ENCODE assay signal across 19 cellular contexts in genomic region chr2:64157792-64158191, GRCh38. TPM values are rescaled to one million over a fixed set of nuclear protein-coding genes. Genes with fewer than 3 reads are reported as not detected.
DNase-seq lines count a peak whose midpoint lies in the region; ATAC-seq, FAIRE-seq and TF ChIP-seq lines count a peak whose summit lies in the region.
"Had no signal": no experiment of that assay in that cellular context is flagged by ENCODE, and none has a peak within 500 bp of the region (broad histone marks: within the 10 kb centered on the region; RNA-seq: fewer than 3 reads in every experiment).

No MANE protein-coding gene starts in this region.

- H3K27ac Mint-ChIP-seq in neural progenitor cell (no peak overlapping the region), GM23338 (no peak overlapping the region)

- TF ChIP-seq POLR2A in body of pancreas (IDR thresholded peaks at IDR 0.05) = no peak

- dilution Hi-C loops in keratinocyte (cut with MboI; ENCODE audit: extremely low pct_ligation_motif_present, low sequenced_read_pairs) = no loop called here

- FAIRE-seq in keratinocyte (lab: Jason Lieb, UNC) = no peak
- FAIRE-seq: GM12878 had no signal

- no peaks in the 10 kb centered on the region for H3K79me2 ChIP-seq in keratinocyte (ENCODE audit: control insufficient read depth, insufficient read depth, low read length)
- H3K79me2 ChIP-seq in neural progenitor cell (ENCODE audit: low read depth) = no peaks in the 10 kb centered on the region
- no peaks in the 10 kb centered on the region for H3K79me2 ChIP-seq in GM23338 (replicated peaks; ENCODE audit: insufficient read depth)

- no peaks in the 10 kb centered on the region for H3K9me3 ChIP-seq in body of pancreas
- H3K9me3 ChIP-seq in keratinocyte (ENCODE audit: control insufficient read depth, low read depth, low read length) = no peaks in the 10 kb centered on the region
- no peaks in the 10 kb centered on the region for H3K9me3 ChIP-seq in neural progenitor cell (ENCODE audit: low read depth)

- H3K4me2 ChIP-seq in keratinocyte (ENCODE audit: control insufficient read depth, extremely low read depth, insufficient read depth, low read depth, low read length) (peak overlapping the region; percentile 9), neural progenitor cell (no peak overlapping the region), GM23338 (no peak overlapping the region)
- H3K4me2 ChIP-seq: BLaER1 treated with 17β-estradiol and CSF1 and Interleukin-3, amounts not matched to agents 10 nM and 100 nM had no signal

- H3K27me3 Mint-ChIP-seq in neural progenitor cell (ENCODE audit: insufficient read depth, low read depth) (peaks cover 5% of the 10 kb centered on the region), GM23338 (ENCODE audit: insufficient read depth, low read depth, poor library complexity) (no peaks in the 10 kb centered on the region)

- no peak overlapping the region for H3K9ac ChIP-seq in keratinocyte (ENCODE audit: control insufficient read depth, extremely low read depth, insufficient read depth, low read length)
- H3K9ac ChIP-seq in neural progenitor cell = no peak overlapping the region
- H3K9ac ChIP-seq: BLaER1 treated with 17β-estradiol and CSF1 and Interleukin-3, amounts not matched to agents 10 nM and 100 nM had no signal

- H4K20me1 ChIP-seq in keratinocyte (ENCODE audit: control insufficient read depth, extremely low read depth, insufficient read depth, low read length) (no peaks in the 10 kb centered on the region), neural progenitor cell (ENCODE audit: low read depth) (no peaks in the 10 kb centered on the region), GM23338 (replicated peaks; ENCODE audit: insufficient read depth) (no peaks in the 10 kb centered on the region)
- H4K20me1 ChIP-seq: BLaER1 treated with 17β-estradiol and CSF1 and Interleukin-3, amounts not matched to agents 10 nM and 100 nM had no signal

- no peaks in the 10 kb centered on the region for H3K9me2 ChIP-seq in GM23338 (ENCODE audit: insufficient read depth)

- no peaks in the 10 kb centered on the region for H3K27me3 ChIP-seq in body of pancreas
- no peaks in the 10 kb centered on the region for H3K27me3 ChIP-seq in keratinocyte (ENCODE audit: control insufficient read depth, extremely low read depth, insufficient read depth, low read length)
- H3K27me3 ChIP-seq in neural progenitor cell = no peaks in the 10 kb centered on the region
- no peaks in the 10 kb centered on the region for H3K27me3 ChIP-seq in GM23338 (ENCODE audit: insufficient read depth)
- H3K27me3 ChIP-seq: BLaER1 treated with 17β-estradiol and CSF1 and Interleukin-3, amounts not matched to agents 10 nM and 100 nM had no signal

- H3K36me3 ChIP-seq in body of pancreas (replicated peaks in 1 of 2; ENCODE audit: insufficient read depth in 1 of 2, low read depth in 2 of 2) (no peaks in the 10 kb centered on the region), keratinocyte (ENCODE audit: control insufficient read depth in 2 of 2, extremely low read depth in 1 of 2, insufficient read depth in 2 of 2, low read length in 2 of 2) (no peaks in the 10 kb centered on the region), neural progenitor cell (no peaks in the 10 kb centered on the region), GM23338 (ENCODE audit: insufficient read depth) (no peaks in the 10 kb centered on the region)
- H3K36me3 ChIP-seq: BLaER1 treated with 17β-estradiol and CSF1 and Interleukin-3, amounts not matched to agents 10 nM and 100 nM had no signal

- H2AFZ ChIP-seq in keratinocyte (ENCODE audit: control insufficient read depth, low read length) (no peak overlapping the region), neural progenitor cell (replicated peaks) (no peak overlapping the region), GM23338 (no peak overlapping the region)

- peak; percentile 14 for DNase-seq in DMS 273 (lab: John Stamatoyannopoulos, UW; ENCODE audit: unreplicated experiment)
- DNase-seq in DMS 273 treated with DMSO at 0.1 percent for 48 hours (lab: John Stamatoyannopoulos, UW) = no peak
- peak; percentile 41 to 69 (median 54) for DNase-seq in body of pancreas
- DNase-seq in keratinocyte (ENCODE audit: low read depth, low spot score) = no peak
- DNase-seq in sciatic nerve (ENCODE audit: low spot score) = no peak
- no peak for DNase-seq in neural progenitor cell (ENCODE audit: low spot score)
- no peak for DNase-seq in GM23338 (ENCODE audit: low spot score)
- DNase-seq: activated CD4-positive, alpha-beta T cell treated with anti-CD3 and anti-CD28 coated beads for 48 hours; activated effector memory CD4-positive, alpha-beta T cell treated with anti-CD3 and anti-CD28 coated beads, Interleukin-2, amount 50 U/mL, for 16 hours; amygdala; GF-D8; NCI-H187; stimulated activated CD4-positive, alpha-beta T cell treated with anti-CD3 and anti-CD28 coated beads, Interleukin-12 subunit alpha, Interleukin-12 subunit beta, amount 100 ng/mL, for 4 hours had no signal

- ATAC-seq in body of pancreas (peak; percentile 90), sciatic nerve (peak; percentile 45), HG02623 (IDR thresholded peaks at IDR 0.05; ENCODE audit: unreplicated experiment) (no peak), GM23338 (no peak)
- ATAC-seq: GM12878; natural killer cell treated with Interleukin-12 subunit alpha and Interleukin-12 subunit beta and Interleukin-15 and Interleukin-18, amount 100 ng/mL, for 72 hours had no signal

- H3K4me1 Mint-ChIP-seq in neural progenitor cell (peaks cover 7% of the 10 kb centered on the region), GM23338 (peaks cover 9% of the 10 kb centered on the region)

- H3K4me3 ChIP-seq in body of pancreas (no peak overlapping the region), keratinocyte (ENCODE audit: control insufficient read depth in 2 of 3, extremely low read depth in 1 of 3, insufficient read depth in 2 of 3, low read depth in 1 of 3, low read length in 3 of 3) (no peak overlapping the region), neural progenitor cell (no peak overlapping the region), GM23338 (no peak overlapping the region)
- H3K4me3 ChIP-seq: BLaER1 treated with 17β-estradiol and CSF1 and Interleukin-3, amounts not matched to agents 10 nM and 100 nM; coronary artery; GM12878 had no signal

- intact Hi-C loops in body of pancreas (cut with DNase I) = no loop called here
- intact Hi-C loops in sciatic nerve (cut with DNase I) = no loop called here

- H3F3A ChIP-seq in neural progenitor cell (ENCODE audit: low read depth) (no peaks in the 10 kb centered on the region), GM23338 (replicated peaks; ENCODE audit: low read depth) (no peaks in the 10 kb centered on the region)

- H3K27ac ChIP-seq in body of pancreas (peak overlapping the region in 3 of 4 donors; percentile 17 to 55 (median 46)), keratinocyte (ENCODE audit: control insufficient read depth, insufficient read depth, low read length) (no peak overlapping the region), neural progenitor cell (no peak overlapping the region), GM23338 (ENCODE audit: low read depth) (no peak overlapping the region)
- H3K27ac ChIP-seq: 22Rv1; BLaER1 treated with 17β-estradiol and CSF1 and Interleukin-3, amounts not matched to agents 10 nM and 100 nM; coronary artery had no signal

- H3K9me3 Mint-ChIP-seq in neural progenitor cell = no peaks in the 10 kb centered on the region
- no peaks in the 10 kb centered on the region for H3K9me3 Mint-ChIP-seq in GM23338
- H3K9me3 Mint-ChIP-seq: natural killer cell treated with Interleukin-12 subunit alpha and Interleukin-12 subunit beta and Interleukin-15 and Interleukin-18, amount 100 ng/mL, for 72 hours had no signal

- no peak overlapping the region for H3K4me3 Mint-ChIP-seq in neural progenitor cell
- no peak overlapping the region for H3K4me3 Mint-ChIP-seq in GM23338
- H3K4me3 Mint-ChIP-seq: natural killer cell treated with Interleukin-12 subunit alpha and Interleukin-12 subunit beta and Interleukin-15 and Interleukin-18, amount 100 ng/mL, for 72 hours had no signal

- H3K9me1 ChIP-seq in keratinocyte (ENCODE audit: control insufficient read depth, extremely low read depth, insufficient read depth, low read length) = no peaks in the 10 kb centered on the region

- TF ChIP-seq CTCF in body of pancreas (IDR thresholded peaks at IDR 0.05) = no peak
- no peak for TF ChIP-seq CTCF in keratinocyte (optimal IDR thresholded peaks at IDR 0.05 in 1 of 3, IDR thresholded peaks at IDR 0.05 in 1 of 3, conservative IDR thresholded peaks at IDR 0.05 in 1 of 3; ENCODE audit: extremely low read depth in 1 of 3, insufficient read depth in 2 of 3, low read length in 3 of 3)
- no peak for TF ChIP-seq CTCF in neural progenitor cell (IDR thresholded peaks at IDR 0.05)
- TF ChIP-seq CTCF in GM23338 (conservative IDR thresholded peaks at IDR 0.05; ENCODE audit: low read depth in 2 of 2) = no peak

- no peaks in the 10 kb centered on the region for H3K36me3 Mint-ChIP-seq in neural progenitor cell
- no peaks in the 10 kb centered on the region for H3K36me3 Mint-ChIP-seq in GM23338 (ENCODE audit: low read depth)
- H3K36me3 Mint-ChIP-seq: natural killer cell treated with Interleukin-12 subunit alpha and Interleukin-12 subunit beta and Interleukin-15 and Interleukin-18, amount 100 ng/mL, for 72 hours had no signal

- H3K4me1 ChIP-seq in body of pancreas = peaks cover 22% of the 10 kb centered on the region
- H3K4me1 ChIP-seq in keratinocyte (ENCODE audit: control insufficient read depth, extremely low read depth, insufficient read depth, low read length) = peaks cover 6% of the 10 kb centered on the region
- H3K4me1 ChIP-seq in neural progenitor cell = peaks cover 8% of the 10 kb centered on the region
- H3K4me1 ChIP-seq in GM23338 (ENCODE audit: insufficient read depth) = peaks cover 6% of the 10 kb centered on the region

TF ChIP-seq in GM23338, 12 proteins besides CTCF, POLR2A, EP300 and RAD21 (continues in another document):
- TF ChIP-seq EZH2 (IDR thresholded peaks at IDR 0.05; ENCODE audit: low read depth, unreplicated experiment) = no peak

RNA-seq across cellular contexts. Expression of gene PELI1, which starts 13.6 kb away (rescaled TPM):
- total RNA-seq in body of pancreas = 10 to 100 TPM in 1 of 2 donors, 1 to 10 TPM in 1; 6.3 to 16.6 TPM
- polyA plus RNA-seq in keratinocyte = 14.1 to 21.2 TPM (median 17.0 TPM) in 3 replicates
- 24.6 TPM for polyA plus RNA-seq in keratinocyte (2011; ENCODE audit: low read depth)
- 11.1 and 18.0 TPM in 2 replicates for polyA plus RNA-seq in keratinocyte (2011; cell fraction: cytosol; rRNA removed)
- 18.2 and 22.7 TPM in 2 replicates for polyA plus RNA-seq in keratinocyte (2011; cell fraction: nucleus; rRNA removed)
- 10.1 and 30.1 TPM in 2 replicates for polyA plus RNA-seq in keratinocyte (2012; ENCODE audit: low replicate concordance)
- polyA minus RNA-seq in keratinocyte = 3.6 to 21.1 TPM (median 13.4 TPM) in 3 replicates
- 21.7 TPM for polyA minus RNA-seq in keratinocyte (2011; cell fraction: cytosol; rRNA and poly(A)+ RNA removed)
- polyA minus RNA-seq in keratinocyte (2011; cell fraction: nucleus; rRNA and poly(A)+ RNA removed) = 16.0 and 24.6 TPM in 2 replicates
- total RNA-seq in sciatic nerve = 50.7 TPM
- 71.9 and 88.7 TPM in 2 replicates for total RNA-seq in neural progenitor cell (ENCODE audit: low replicate concordance)
- total RNA-seq in GM23338 (2014; rRNA removed; shearing (Covaris generic)) = 56.6 and 61.8 TPM in 2 replicates
- 25.9 and 32.4 TPM in 2 replicates for polyA plus RNA-seq in GM23338 (2016; fragmentation: Nextera tagmentation; extraction: Ambion mirVana)

Comparison
In these comparisons a context has a peak if more than half of its experiments do, and no peak if none do; other contexts are left out.
1. DNase-seq: peak in DMS 273 (single experiment) and body of pancreas (4 of 4); none in DMS 273 treated with DMSO at 0.1 percent for 48 hours (single experiment), keratinocyte (single experiment), sciatic nerve (single experiment), neural progenitor cell (single experiment) and GM23338 (single experiment).
2. ATAC-seq: peak in body of pancreas (single experiment) and sciatic nerve (single experiment); none in HG02623 (single experiment) and GM23338 (single experiment).
3. H3K27ac ChIP-seq: peak in body of pancreas (3 of 4); none in keratinocyte (single experiment), neural progenitor cell (single experiment) and GM23338 (single experiment).